In the genomic region with DNA sequence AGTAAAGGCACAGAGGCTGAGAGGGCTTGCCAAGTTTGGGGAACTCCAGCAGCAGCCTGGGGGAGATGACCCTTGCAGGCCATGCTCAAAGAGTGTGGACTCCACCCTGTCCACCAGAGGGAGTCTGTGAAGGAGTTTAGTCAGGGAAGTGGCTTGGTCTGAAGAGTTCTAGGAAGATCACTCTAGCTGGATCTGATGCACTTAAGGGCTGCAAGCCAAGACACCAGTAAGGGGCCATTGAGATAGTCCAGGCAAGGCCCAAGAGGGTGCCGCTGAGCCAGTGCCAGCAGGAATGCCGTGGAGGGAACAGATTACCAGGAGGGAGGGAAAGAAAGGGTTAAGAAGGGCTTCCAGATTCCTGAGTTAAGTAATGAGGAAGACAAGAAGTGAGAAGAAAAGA, we compare ENCODE assay signal across 8 cellular contexts.
DNase-seq lines count a peak whose midpoint lies in the region; ATAC-seq, FAIRE-seq and TF ChIP-seq lines count a peak whose summit lies in the region.

No MANE protein-coding gene starts in this region.

- H3K79me2 ChIP-seq in DOHH2 (ENCODE audit: control insufficient read depth, low read length): no peaks in the 10 kb centered on the region

- WGBS in iPS DF 6.9 (ENCODE audit: insufficient coverage, insufficient read length): no CpG with 5 or more reads among the region's 2 CpGs

- H3K27ac ChIP-seq in DOHH2 (ENCODE audit: low read depth, low read length) (no peak overlapping the region), Peyer's patch (no peak overlapping the region), iPS DF 6.9 (ENCODE audit: low read length) (no peak overlapping the region)

- peaks cover 59% of the 10 kb centered on the region for H3K36me3 ChIP-seq in DOHH2 (ENCODE audit: control insufficient read depth, low read length)
- no peaks in the 10 kb centered on the region for H3K36me3 ChIP-seq in Peyer's patch
- H3K36me3 ChIP-seq in iPS DF 6.9 (ENCODE audit: control insufficient read depth, insufficient read depth, low read length): no peaks in the 10 kb centered on the region

- H3K9me3 ChIP-seq in DOHH2 (ENCODE audit: control insufficient read depth, insufficient read depth, low read length): no peaks in the 10 kb centered on the region
- H3K9me3 ChIP-seq in Peyer's patch: no peaks in the 10 kb centered on the region
- H3K9me3 ChIP-seq in iPS DF 6.9 (ENCODE audit: control insufficient read depth, insufficient read depth, low read length): no peaks in the 10 kb centered on the region

- H3K4me2 ChIP-seq in DOHH2 (ENCODE audit: low read length): no peak overlapping the region

- H3K4me1 ChIP-seq in DOHH2 (ENCODE audit: control insufficient read depth, low read length) (no peaks in the 10 kb centered on the region), Peyer's patch (no peaks in the 10 kb centered on the region), iPS DF 6.9 (ENCODE audit: control insufficient read depth, insufficient read depth, low read length) (0 out of 2 replicates have a peak, but pooled peaks cover 1% of the 10 kb centered on the region)

- H4K20me1 ChIP-seq in DOHH2 (ENCODE audit: control insufficient read depth, insufficient read depth, low read depth, low read length): no peaks in the 10 kb centered on the region

- TF ChIP-seq POLR2A in Peyer's patch (IDR thresholded peaks at IDR 0.05): no peak

- no peaks in the 10 kb centered on the region for H3F3A ChIP-seq in DOHH2 (ENCODE audit: control insufficient read depth, insufficient read depth)

- H3K9me2 ChIP-seq in DOHH2 (replicated peaks; ENCODE audit: control insufficient read depth, low read length): no peaks in the 10 kb centered on the region

- peak; percentile 46 for DNase-seq in GM19239 (ENCODE audit: insufficient read length, low spot score)
- peak in 2 of 3 donors; percentile 34 to 72 for DNase-seq in Peyer's patch
- DNase-seq in amniotic stem cell (lab: John Stamatoyannopoulos, UW): peak; percentile 31
- peak; percentile 80 for DNase-seq in iPS DF 6.9 (ENCODE audit: low read depth, low spot score)
- peak; percentile 23 to 41 for DNase-seq in stimulated activated CD4-positive, alpha-beta T cell treated with anti-CD3 and anti-CD28 coated beads, Interleukin-15, amount 100 ng/mL, for 48 hours (ENCODE audit: low read depth in 2 of 2)
- no peak for DNase-seq in NCI-H1436 (lab: John Stamatoyannopoulos, UW)

- peak; percentile 89 for FAIRE-seq in GM19239 (lab: Jason Lieb, UNC)

- peak; percentile 71 for ATAC-seq in HG03196 (IDR thresholded peaks at IDR 0.05; ENCODE audit: unreplicated experiment)

- TF ChIP-seq CTCF in DOHH2 (IDR thresholded peaks at IDR 0.05; ENCODE audit: low read depth, low read length, poor library complexity, severe bottlenecking) (peak; percentile 77), Peyer's patch (IDR thresholded peaks at IDR 0.05) (peak in 5 of 6 experiments; percentile 23 to 54 (median 50))

- H3K4me3 ChIP-seq in DOHH2 (ENCODE audit: low read length) (no peak overlapping the region), Peyer's patch (no peak overlapping the region), iPS DF 6.9 (ENCODE audit: low read length) (no peak overlapping the region)

- H3K27me3 ChIP-seq in DOHH2 (ENCODE audit: control insufficient read depth, low read length) (no peaks in the 10 kb centered on the region), Peyer's patch (no peaks in the 10 kb centered on the region), iPS DF 6.9 (ENCODE audit: control insufficient read depth, insufficient read depth, low read length) (no peaks in the 10 kb centered on the region)
